7 cellular contexts compared by ENCODE assay signal in genomic region chrX:49727847-49728246, GRCh38. TPM values are rescaled to one million over a fixed set of nuclear protein-coding genes. Genes with fewer than 3 reads are reported as not detected.
"Had no signal": no experiment of that assay in that cellular context is flagged by ENCODE, and none has a peak within 500 bp of the region (broad histone marks: within the 10 kb centered on the region; RNA-seq: fewer than 3 reads in every experiment).

No MANE protein-coding gene starts in this region.

- H3K27ac Mint-ChIP-seq: H9, IgD-negative memory B cell had no signal

- ATAC-seq: HepG2 had no signal

- H3K4me3 ChIP-seq: GM23248 had no signal

- H2AFZ ChIP-seq: GM23248 had no signal

- H3K4me1 Mint-ChIP-seq: IgD-negative memory B cell had no signal

- H3K27me3 Mint-ChIP-seq: IgD-negative memory B cell had no signal

- DNase-seq: GM23248, H9, HCEC 1CT had no signal

- H3K36me3 Mint-ChIP-seq: IgD-negative memory B cell had no signal

- H3K27ac ChIP-seq: GM23248, HL-60 had no signal

- H3K9ac ChIP-seq: GM23248 had no signal

- H3K4me3 Mint-ChIP-seq: H9, IgD-negative memory B cell had no signal

RNA-seq across cellular contexts. Expression of gene PAGE1, which starts 32.1 kb away (rescaled TPM):
- total RNA-seq: GM23248, H1, H9 had no signal
- polyA plus RNA-seq: GM23248, H1, IgD-negative memory B cell had no signal
